In the genomic region with DNA sequence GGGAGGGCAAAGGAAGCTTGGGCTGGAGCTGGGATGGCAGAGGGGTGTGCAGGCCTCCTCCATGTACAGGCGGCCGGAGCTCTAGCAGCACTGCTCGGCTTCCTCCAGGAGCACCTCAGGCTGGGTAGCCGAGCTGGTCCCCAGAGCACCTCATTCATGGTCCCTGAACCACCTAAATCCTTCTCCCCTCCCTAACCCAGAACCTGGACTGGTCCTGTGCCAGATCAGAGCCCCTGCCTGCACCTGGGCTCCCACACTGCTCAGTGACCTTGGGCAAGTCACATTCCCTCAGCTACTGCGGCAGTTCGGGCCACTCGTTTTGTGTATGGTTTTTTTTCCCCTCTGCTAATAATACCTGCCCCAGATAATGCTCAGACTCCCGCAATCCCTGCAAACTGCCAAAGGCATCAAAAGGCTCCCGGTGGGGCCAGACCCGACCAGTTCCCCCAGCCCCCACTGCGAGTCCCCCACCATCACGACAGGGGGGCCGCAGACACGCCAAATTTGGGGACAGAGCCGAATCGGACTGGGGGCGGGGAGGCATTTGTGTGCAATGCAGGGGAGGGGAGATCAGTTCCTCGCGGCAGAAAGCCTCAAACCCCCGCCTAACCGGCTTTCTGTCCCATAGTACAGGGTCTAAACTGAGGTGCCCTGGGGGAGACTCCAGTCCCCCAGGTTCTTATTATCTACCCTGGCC, we compare ENCODE assay signal across 3 cellular contexts.
TF ChIP-seq lines count a peak whose summit lies in the region.

No MANE protein-coding gene starts in this region.

TF ChIP-seq in A549, 52 proteins besides CTCF, POLR2A, EP300 and RAD21:
- TF ChIP-seq, protein P1, sequence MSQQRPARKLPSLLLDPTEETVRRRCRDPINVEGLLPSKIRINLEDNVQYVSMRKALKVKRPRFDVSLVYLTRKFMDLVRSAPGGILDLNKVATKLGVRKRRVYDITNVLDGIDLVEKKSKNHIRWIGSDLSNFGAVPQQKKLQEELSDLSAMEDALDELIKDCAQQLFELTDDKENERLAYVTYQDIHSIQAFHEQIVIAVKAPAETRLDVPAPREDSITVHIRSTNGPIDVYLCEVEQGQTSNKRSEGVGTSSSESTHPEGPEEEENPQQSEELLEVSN (IDR thresholded peaks at IDR 0.05; ENCODE audit: borderline replicate concordance, low read depth) = no peak
- TF ChIP-seq BHLHE40 (IDR thresholded peaks at IDR 0.05; ENCODE audit: low read depth, low read length) (no peak), CHD4 (IDR thresholded peaks at IDR 0.05; ENCODE audit: borderline replicate concordance) (no peak), KDM5A (IDR thresholded peaks at IDR 0.05) (no peak)

TF ChIP-seq in HCT116, 20 proteins besides CTCF, POLR2A, EP300 and RAD21:
- TF ChIP-seq SIN3A (IDR thresholded peaks at IDR 0.05; ENCODE audit: low read depth) (no peak), ZNF274 (IDR thresholded peaks at IDR 0.05; ENCODE audit: low read depth, low read length) (no peak), EZH2 (IDR thresholded peaks at IDR 0.05) (no peak), CBX3 (IDR thresholded peaks at IDR 0.05; ENCODE audit: low read depth) (no peak), YY1 (IDR thresholded peaks at IDR 0.05; ENCODE audit: extremely low read depth, insufficient replicate concordance, low read depth, low read length) (no peak), JUND (IDR thresholded peaks at IDR 0.05) (no peak), EGR1 (IDR thresholded peaks at IDR 0.05; ENCODE audit: low read depth) (no peak), ZFX (IDR thresholded peaks at IDR 0.05) (no peak)
- TF ChIP-seq, protein P2, sequence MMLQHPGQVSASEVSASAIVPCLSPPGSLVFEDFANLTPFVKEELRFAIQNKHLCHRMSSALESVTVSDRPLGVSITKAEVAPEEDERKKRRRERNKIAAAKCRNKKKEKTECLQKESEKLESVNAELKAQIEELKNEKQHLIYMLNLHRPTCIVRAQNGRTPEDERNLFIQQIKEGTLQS (IDR thresholded peaks at IDR 0.05) = no peak
- TF ChIP-seq, protein P3, sequence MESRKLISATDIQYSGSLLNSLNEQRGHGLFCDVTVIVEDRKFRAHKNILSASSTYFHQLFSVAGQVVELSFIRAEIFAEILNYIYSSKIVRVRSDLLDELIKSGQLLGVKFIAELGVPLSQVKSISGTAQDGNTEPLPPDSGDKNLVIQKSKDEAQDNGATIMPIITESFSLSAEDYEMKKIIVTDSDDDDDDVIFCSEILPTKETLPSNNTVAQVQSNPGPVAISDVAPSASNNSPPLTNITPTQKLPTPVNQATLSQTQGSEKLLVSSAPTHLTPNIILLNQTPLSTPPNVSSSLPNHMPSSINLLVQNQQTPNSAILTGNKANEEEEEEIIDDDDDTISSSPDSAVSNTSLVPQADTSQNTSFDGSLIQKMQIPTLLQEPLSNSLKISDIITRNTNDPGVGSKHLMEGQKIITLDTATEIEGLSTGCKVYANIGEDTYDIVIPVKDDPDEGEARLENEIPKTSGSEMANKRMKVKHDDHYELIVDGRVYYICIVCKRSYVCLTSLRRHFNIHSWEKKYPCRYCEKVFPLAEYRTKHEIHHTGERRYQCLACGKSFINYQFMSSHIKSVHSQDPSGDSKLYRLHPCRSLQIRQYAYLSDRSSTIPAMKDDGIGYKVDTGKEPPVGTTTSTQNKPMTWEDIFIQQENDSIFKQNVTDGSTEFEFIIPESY (IDR thresholded peaks at IDR 0.05; ENCODE audit: extremely low read depth, insufficient replicate concordance, low read length) = no peak

TF ChIP-seq in GM12878, 131 proteins besides CTCF, POLR2A, EP300 and RAD21:
- TF ChIP-seq RBBP5 (conservative IDR thresholded peaks at IDR 0.05) = no peak
- TF ChIP-seq SIN3A (IDR thresholded peaks at IDR 0.05; ENCODE audit: low read depth, low read length) = peak; percentile 50; the same call in 1 of the 2 replicates
- TF ChIP-seq POU2F2 (IDR thresholded peaks at IDR 0.05; ENCODE audit: borderline replicate concordance, low read depth, low read length) = 0 out of 3 replicates have a peak, but pooled peaks have one; percentile 23
- TF ChIP-seq, protein P4, sequence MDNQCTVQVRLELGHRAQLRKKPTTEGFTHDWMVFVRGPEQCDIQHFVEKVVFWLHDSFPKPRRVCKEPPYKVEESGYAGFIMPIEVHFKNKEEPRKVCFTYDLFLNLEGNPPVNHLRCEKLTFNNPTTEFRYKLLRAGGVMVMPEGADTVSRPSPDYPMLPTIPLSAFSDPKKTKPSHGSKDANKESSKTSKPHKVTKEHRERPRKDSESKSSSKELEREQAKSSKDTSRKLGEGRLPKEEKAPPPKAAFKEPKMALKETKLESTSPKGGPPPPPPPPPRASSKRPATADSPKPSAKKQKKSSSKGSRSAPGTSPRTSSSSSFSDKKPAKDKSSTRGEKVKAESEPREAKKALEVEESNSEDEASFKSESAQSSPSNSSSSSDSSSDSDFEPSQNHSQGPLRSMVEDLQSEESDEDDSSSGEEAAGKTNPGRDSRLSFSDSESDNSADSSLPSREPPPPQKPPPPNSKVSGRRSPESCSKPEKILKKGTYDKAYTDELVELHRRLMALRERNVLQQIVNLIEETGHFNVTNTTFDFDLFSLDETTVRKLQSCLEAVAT (IDR thresholded peaks at IDR 0.05) = peak; percentile 55
- TF ChIP-seq SRF (IDR thresholded peaks at IDR 0.05; ENCODE audit: low read depth in 2 of 2, low read length in 2 of 2) = 0 out of 4 replicates have a peak, but pooled peaks of 1 of the 2 experiments have one; percentile 22
- TF ChIP-seq POLR2AphosphoS5 (IDR thresholded peaks at IDR 0.05; ENCODE audit: low read length) = peak; percentile 35; the same call in 1 of the 2 replicates
- peak; percentile 37; the same call in 1 of the 2 replicates for TF ChIP-seq SMAD5 (IDR thresholded peaks at IDR 0.05; ENCODE audit: low read depth)
- TF ChIP-seq KDM1A (IDR thresholded peaks at IDR 0.05; ENCODE audit: borderline replicate concordance) = no peak
